In genomic region chr16:20469930-20470329, GRCh38 we compare ENCODE assay signal across 15 cellular contexts. TPM values are rescaled to one million over a fixed set of nuclear protein-coding genes. Genes with fewer than 3 reads are reported as not detected.
"Had no signal": no experiment of that assay in that cellular context is flagged by ENCODE, and none has a peak within 500 bp of the region (broad histone marks: within the 10 kb centered on the region; RNA-seq: fewer than 3 reads in every experiment).

No MANE protein-coding gene starts in this region.

RNA-seq across cellular contexts. Expression of gene ACSM2A, which starts 18.6 kb away (rescaled TPM):
- total RNA-seq: naive thymus-derived CD8-positive, alpha-beta T cell; natural killer cell treated with Interleukin-12 subunit alpha and Interleukin-12 subunit beta and Interleukin-15 and Interleukin-18, amount 100 ng/mL, for 72 hours; neural crest cell; osteocyte; posterior vena cava; pulmonary artery endothelial cell; right atrium auricular region; sciatic nerve; smooth muscle cell; suprapubic skin; transverse colon; upper lobe of right lung; urinary bladder; uterus had no signal
- polyA plus RNA-seq: naive thymus-derived CD8-positive, alpha-beta T cell; smooth muscle cell; spleen had no signal
